16 cellular contexts compared by ENCODE assay signal in the genomic region with DNA sequence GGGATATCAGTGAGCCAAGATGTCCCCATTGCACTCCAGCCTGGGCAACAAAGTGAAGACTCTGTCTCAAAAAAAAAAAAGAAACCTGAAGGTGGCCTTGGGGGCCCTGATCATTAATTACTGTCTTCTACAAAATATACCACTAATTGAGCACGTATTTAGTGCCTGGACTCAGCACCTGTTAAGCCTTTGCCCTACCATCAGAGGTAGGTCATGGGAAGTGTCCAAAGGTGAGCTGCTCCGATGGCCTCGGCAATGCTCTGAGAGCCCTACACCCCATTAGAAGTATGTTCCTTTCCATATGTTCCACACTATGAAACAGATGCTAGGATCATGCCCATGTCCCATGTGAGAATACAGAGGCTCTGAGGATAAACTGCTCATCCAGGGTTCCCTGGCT. TPM values are rescaled to one million over a fixed set of nuclear protein-coding genes. Genes with fewer than 3 reads are reported as not detected.
DNase-seq lines count a peak whose midpoint lies in the region; ATAC-seq, FAIRE-seq and TF ChIP-seq lines count a peak whose summit lies in the region.
"Had no signal": no experiment of that assay in that cellular context is flagged by ENCODE, and none has a peak within 500 bp of the region (broad histone marks: within the 10 kb centered on the region; RNA-seq: fewer than 3 reads in every experiment).

No MANE protein-coding gene starts in this region.

- POLR2A ChIA-PET in CD4-positive, alpha-beta T cell (lab: Charles Lee), result interaction anchor here (1.2 to 8.6 kb wide), 17 partner anchors 6 to 318 kb away, joined by 3 to 123 read pairs (median 7); partner anchors contain the start of genes AKT1S1, NOSIP, PRMT1 and PRR12
- POLR2A ChIA-PET in PC-3 (lab: Charles Lee; ENCODE audit: unreplicated experiment), result interaction anchor here (0.6 kb wide), 1 partner anchor 48 kb away, joined by 6 read pairs; no protein-coding TSS in a partner anchor

- peaks cover 10% of the 10 kb centered on the region for H3K79me2 ChIP-seq in PC-3 (ENCODE audit: low read length)

- peak; percentile 36 for FAIRE-seq in bronchial epithelial cell (lab: Jason Lieb, UNC)
- FAIRE-seq in pancreas (lab: Jason Lieb, UNC), result no peak

- H3K27me3 Mint-ChIP-seq in CD4-positive, alpha-beta T cell, result no peaks in the 10 kb centered on the region

- H3K36me3 ChIP-seq in PC-3 (ENCODE audit: low read depth, low read length), result peaks cover 39% of the 10 kb centered on the region
- H3K36me3 ChIP-seq in bronchial epithelial cell (ENCODE audit: control insufficient read depth, insufficient read depth, low read length), result peaks cover 21% of the 10 kb centered on the region
- H3K36me3 ChIP-seq in pancreas, result peaks cover 0 to 4% (median 0%) of the 10 kb centered on the region in 3 donors
- H3K36me3 ChIP-seq in lower lobe of right lung, result peaks cover 61% of the 10 kb centered on the region
- H3K36me3 ChIP-seq: ovary had no signal

- H3F3A ChIP-seq in PC-3 (ENCODE audit: low read length, unreplicated experiment), result no peaks in the 10 kb centered on the region

- no peaks in the 10 kb centered on the region for H3K9me2 ChIP-seq in PC-3 (replicated peaks; ENCODE audit: low read length)

- WGBS in pancreas, 2 donors, result 68 to 71% methylated on average over 3 of the region's 3 CpGs

- no peaks in the 10 kb centered on the region for H3K9me3 ChIP-seq in CD4-positive, alpha-beta T cell (ENCODE audit: control insufficient read depth, low read length)
- H3K9me3 ChIP-seq in PC-3 (ENCODE audit: low read length) (no peaks in the 10 kb centered on the region), pancreas (no peaks in the 10 kb centered on the region), lower lobe of right lung (no peaks in the 10 kb centered on the region)
- H3K9me3 ChIP-seq: ovary, thoracic aorta had no signal

- no peak for ATAC-seq in CD4-positive, alpha-beta T cell (ENCODE audit: poor library complexity)
- no peak for ATAC-seq in PC-3
- no peak for ATAC-seq in pancreas
- no peak for ATAC-seq in lower lobe of right lung
- ATAC-seq in HG02973 (IDR thresholded peaks at IDR 0.05; ENCODE audit: unreplicated experiment), result no peak
- ATAC-seq: HCT116 had no signal

- peak overlapping the region; percentile 61 for H3K27ac ChIP-seq in CD4-positive, alpha-beta T cell (ENCODE audit: low read depth, low read length)
- no peak overlapping the region for H3K27ac ChIP-seq in PC-3 (ENCODE audit: low read length)
- peak overlapping the region; percentile 43 to 77 (median 70) for H3K27ac ChIP-seq in pancreas
- no peak overlapping the region for H3K27ac ChIP-seq in lower lobe of right lung
- H3K27ac ChIP-seq: KMS-11, ovary, thoracic aorta had no signal

- CTCF ChIA-PET in CD4-positive, alpha-beta T cell (lab: Charles Lee), result interaction anchor here (0.7 to 5.2 kb wide), 6 partner anchors 9 to 53 kb away, joined by 3 to 62 read pairs (median 4); no protein-coding TSS in a partner anchor
- CTCF ChIA-PET in PC-3 (lab: Charles Lee), result interaction anchor here (1.1 kb wide), 1 partner anchor 13 kb away, joined by 3 read pairs; no protein-coding TSS in a partner anchor

- no peak overlapping the region for H2AFZ ChIP-seq in PC-3 (ENCODE audit: low read length)

- no peaks in the 10 kb centered on the region for H3K9me3 Mint-ChIP-seq in CD4-positive, alpha-beta T cell

- DNase-seq in CD4-positive, alpha-beta T cell, result no peak
- no peak for DNase-seq in PC-3
- no peak for DNase-seq in bronchial epithelial cell (ENCODE audit: low read depth)
- no peak for DNase-seq in pancreas
- DNase-seq in lower lobe of right lung, result no peak
- no peak for DNase-seq in NCI-H1417 treated with DMSO at 0.1 percent for 48 hours (lab: John Stamatoyannopoulos, UW)
- no peak for DNase-seq in GM19238 (ENCODE audit: insufficient read length, low spot score)
- DNase-seq: activated CD4-positive, CD25-positive, alpha-beta regulatory T cell treated with anti-CD3 and anti-CD28 coated beads, Interleukin-2, amount 50 U/mL, for 72 hours; DND-41; NCI-H446 treated with DMSO at 0.1 percent for 48 hours; ovary; stimulated activated CD4-positive, alpha-beta T cell treated with anti-CD3 and anti-CD28 coated beads, Interleukin-12 subunit alpha, Interleukin-12 subunit beta, amount 100 ng/mL, for 4 hours had no signal

- H3K4me1 Mint-ChIP-seq in CD4-positive, alpha-beta T cell (ENCODE audit: low read depth), result peaks cover 78% of the 10 kb centered on the region

- H3K4me3 ChIP-seq in PC-3 (ENCODE audit: low read length), result no peak overlapping the region
- H3K4me3 ChIP-seq in bronchial epithelial cell (ENCODE audit: low read depth, low read length), result no peak overlapping the region
- no peak overlapping the region for H3K4me3 ChIP-seq in pancreas
- H3K4me3 ChIP-seq in lower lobe of right lung, result no peak overlapping the region
- H3K4me3 ChIP-seq: ovary, thoracic aorta had no signal

- no peak overlapping the region for H3K4me2 ChIP-seq in PC-3 (ENCODE audit: low read length)
- H3K4me2 ChIP-seq: KMS-11 had no signal

- no peak overlapping the region for H3K9ac ChIP-seq in PC-3 (ENCODE audit: low read length)
- H3K9ac ChIP-seq: KMS-11 had no signal

- H3K4me3 Mint-ChIP-seq in CD4-positive, alpha-beta T cell, result peak overlapping the region; percentile 95

- no peaks in the 10 kb centered on the region for H4K20me1 ChIP-seq in PC-3 (ENCODE audit: low read length)

- peak overlapping the region; percentile 89 for H3K27ac Mint-ChIP-seq in CD4-positive, alpha-beta T cell

- BruUV-seq in PC-3 (replicated peaks; lab: Mats Ljungman, UMichigan), result TSS peak; percentile 17

- H3K27me3 ChIP-seq in CD4-positive, alpha-beta T cell (ENCODE audit: control insufficient read depth, insufficient read depth, low read length), result no peaks in the 10 kb centered on the region
- H3K27me3 ChIP-seq in PC-3 (ENCODE audit: low read length) (no peaks in the 10 kb centered on the region), bronchial epithelial cell (ENCODE audit: control insufficient read depth, insufficient read depth, low read length) (no peaks in the 10 kb centered on the region), pancreas (no peaks in the 10 kb centered on the region), lower lobe of right lung (ENCODE audit: low read depth) (no peaks in the 10 kb centered on the region)
- H3K27me3 ChIP-seq: ovary had no signal

- intact Hi-C loops in CD4-positive, alpha-beta T cell (cut with DNase I, micrococcal nuclease), result no loop called here
- intact Hi-C loops in PC-3 (cut with micrococcal nuclease) (no loop called here), pancreas (cut with DNase I) (no loop called here), lower lobe of right lung (cut with DNase I) (no loop called here)

- H3K4me1 ChIP-seq in PC-3 (ENCODE audit: insufficient read depth, low read length) (0 out of 2 replicates have a peak, but pooled peaks cover 5% of the 10 kb centered on the region), pancreas (peaks cover 10 to 22% (median 15%) of the 10 kb centered on the region in 3 donors), lower lobe of right lung (peaks cover 32% of the 10 kb centered on the region)

- no peak for TF ChIP-seq CTCF in CD4-positive, alpha-beta T cell (IDR thresholded peaks at IDR 0.05)
- TF ChIP-seq CTCF in PC-3 (conservative IDR thresholded peaks at IDR 0.05; ENCODE audit: low read depth, low read length) (no peak), bronchial epithelial cell (IDR thresholded peaks at IDR 0.05; ENCODE audit: insufficient read depth, low read length, severe bottlenecking) (no peak), pancreas (IDR thresholded peaks at IDR 0.05) (no peak), lower lobe of right lung (IDR thresholded peaks at IDR 0.05) (no peak)

- peaks cover 61% of the 10 kb centered on the region for H3K36me3 Mint-ChIP-seq in CD4-positive, alpha-beta T cell (ENCODE audit: low read depth)

RNA-seq across cellular contexts. Expression of gene NOSIP, which starts 20.9 kb away (rescaled TPM):
- 100 to 1,000 TPM; 202 to 203 TPM for total RNA-seq in CD4-positive, alpha-beta T cell
- total RNA-seq in PC-3 (2014; rRNA removed), result 195 and 214 TPM in 2 replicates
- 71.1 and 78.0 TPM in 2 replicates for total RNA-seq in bronchial epithelial cell
- total RNA-seq in pancreas, result 10 to 100 TPM; 40.5 to 76.3 (median 52.1) TPM
- 100 to 1,000 TPM; 120 to 148 TPM for polyA plus RNA-seq in pancreas
- total RNA-seq in lower lobe of right lung, result 47.2 TPM

RNA-seq across cellular contexts. Expression of gene PRRG2, which starts 21.7 kb away (rescaled TPM):
- under 1 TPM; 0.49 to 0.78 TPM for total RNA-seq in CD4-positive, alpha-beta T cell
- total RNA-seq in PC-3 (2014; rRNA removed), result 16.4 and 17.0 TPM in 2 replicates
- 4.5 and 6.3 TPM in 2 replicates for total RNA-seq in bronchial epithelial cell
- 1 to 10 TPM; 6.5 to 8.9 (median 8.3) TPM for total RNA-seq in pancreas
- 10 to 100 TPM; 11.6 to 15.9 TPM for polyA plus RNA-seq in pancreas
- total RNA-seq in lower lobe of right lung, result 7.6 TPM
- total RNA-seq: thoracic aorta had no signal

RNA-seq across cellular contexts. Expression of gene PRR12, which starts 31.5 kb away (rescaled TPM):
- 10 to 100 TPM; 41.7 to 42.2 TPM for total RNA-seq in CD4-positive, alpha-beta T cell
- total RNA-seq in PC-3 (2014; rRNA removed) (14.6 and 25.7 TPM in 2 replicates), bronchial epithelial cell (0.79 and 1.9 TPM in 2 replicates), pancreas (10 to 100 TPM in 3 of 6 donors, 1 to 10 TPM in 3; 8.3 to 17.7 (median 9.5) TPM), lower lobe of right lung (32.0 TPM)
- polyA plus RNA-seq in pancreas, result 10 to 100 TPM; 14.0 to 18.9 TPM

RNA-seq across cellular contexts. Expression of gene RCN3, which starts 31.6 kb away (rescaled TPM):
- total RNA-seq in CD4-positive, alpha-beta T cell, result 1 to 10 TPM; 4.8 to 7.8 TPM
- total RNA-seq in PC-3 (2014; rRNA removed), result 33.7 and 70.4 TPM in 2 replicates
- total RNA-seq in bronchial epithelial cell, result 0.77 and 3.9 TPM in 2 replicates
- total RNA-seq in pancreas, result 10 to 100 TPM in 1 of 6 donors, 1 to 10 TPM in 5; 1.6 to 16.5 (median 4.8) TPM
- polyA plus RNA-seq in pancreas, result 10 to 100 TPM; 38.7 to 41.5 TPM
- 28.1 TPM for total RNA-seq in lower lobe of right lung

RNA-seq across cellular contexts. Expression of gene FCGRT, which starts 47.0 kb away (rescaled TPM):
- total RNA-seq in CD4-positive, alpha-beta T cell, result 10 to 100 TPM; 50.2 to 52.5 TPM
- total RNA-seq in PC-3 (2014; rRNA removed) (46.3 and 46.7 TPM in 2 replicates), bronchial epithelial cell (13.2 and 15.7 TPM in 2 replicates), pancreas (100 to 1,000 TPM in 1 of 6 donors, 10 to 100 TPM in 5; 48.4 to 105 (median 66.3) TPM), lower lobe of right lung (385 TPM)
- 10 to 100 TPM; 74.5 to 87.8 TPM for polyA plus RNA-seq in pancreas

Comparison
In these comparisons a context has a peak if more than half of its experiments do, and no peak if none do; other contexts are left out.
1. H3K27ac ChIP-seq: peak in CD4-positive, alpha-beta T cell (single experiment) and pancreas (4 of 4); none in PC-3 (single experiment) and lower lobe of right lung (single experiment).